ENCODE assay signal across 22 cellular contexts in the genomic region with DNA sequence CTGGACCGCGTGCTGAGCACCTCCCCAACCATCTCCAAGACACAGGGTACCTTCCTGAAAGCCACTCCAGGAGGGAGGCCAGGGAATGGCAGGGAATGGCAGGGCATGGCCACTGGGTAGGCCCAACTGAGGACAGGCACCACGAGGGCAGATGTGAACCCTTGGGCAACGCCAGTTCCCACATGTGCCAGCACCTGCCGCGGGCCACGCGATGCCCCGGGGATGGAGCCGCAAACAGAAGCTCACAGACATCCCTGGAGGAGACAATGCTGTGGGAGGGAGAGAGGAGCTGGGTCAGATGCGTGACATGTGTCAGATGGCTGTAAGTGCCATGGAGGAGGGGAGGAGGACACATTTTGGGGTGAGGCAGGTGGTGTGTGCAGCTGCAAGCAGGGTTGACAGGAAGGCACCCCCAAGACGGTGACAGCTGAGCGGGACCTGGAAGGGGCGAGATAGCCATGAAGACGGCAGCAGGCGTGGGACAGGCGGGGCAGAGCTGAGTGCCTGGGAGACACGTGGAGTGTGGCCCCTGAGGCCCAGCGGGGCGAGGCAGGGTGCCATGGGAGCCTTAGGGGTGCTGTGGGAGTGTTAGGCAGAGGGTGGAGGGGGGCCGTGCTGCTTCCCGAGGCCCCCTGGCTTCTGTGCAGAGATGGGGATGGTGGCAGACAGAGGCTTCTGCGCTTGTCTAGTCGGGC. TPM values are rescaled to one million over a fixed set of nuclear protein-coding genes. Genes with fewer than 3 reads are reported as not detected.
DNase-seq lines count a peak whose midpoint lies in the region; ATAC-seq, FAIRE-seq and TF ChIP-seq lines count a peak whose summit lies in the region.
"Had no signal": no experiment of that assay in that cellular context is flagged by ENCODE, and none has a peak within 500 bp of the region (broad histone marks: within the 10 kb centered on the region; RNA-seq: fewer than 3 reads in every experiment).

No MANE protein-coding gene starts in this region.

- TF ChIP-seq POLR2A in HepG2 (IDR thresholded peaks at IDR 0.05; ENCODE audit: insufficient read depth in 1 of 2, low read depth in 2 of 2, low read length in 2 of 2), result no peak
- TF ChIP-seq POLR2A in GM18505 (IDR thresholded peaks at IDR 0.05; ENCODE audit: borderline replicate concordance, extremely low read depth, insufficient read depth, insufficient read length), result no peak

- no peak for TF ChIP-seq CTCF in activated CD8-positive, alpha-beta T cell treated with anti-CD3 and anti-CD28 coated beads for 36 hours (IDR thresholded peaks at IDR 0.05)
- TF ChIP-seq CTCF in HEK293 (tag by site-specific recombination; IDR thresholded peaks at IDR 0.05), result no peak
- TF ChIP-seq CTCF in HepG2 (CRISPR knock-in tag; IDR thresholded peaks at IDR 0.05), result no peak

- no peak overlapping the region for H3K9ac ChIP-seq in HepG2 (ENCODE audit: insufficient read depth, low read depth, low read length)

- no peak for TF ChIP-seq RAD21 in HepG2 (CRISPR knock-in tag; IDR thresholded peaks at IDR 0.05)

- H3K27ac Mint-ChIP-seq in activated CD8-positive, alpha-beta T cell treated with anti-CD3 and anti-CD28 coated beads, Interleukin-2, amount 10 ng/mL, durations not matched to agents 7 days and 5 days, result peak overlapping the region; percentile 30
- no peak overlapping the region for H3K27ac Mint-ChIP-seq in activated CD8-positive, alpha-beta T cell treated with anti-CD3 and anti-CD28 coated beads for 36 hours
- H3K27ac Mint-ChIP-seq: CD4-positive, CD25-positive, alpha-beta regulatory T cell; T-cell had no signal

- H4K20me1 ChIP-seq in HepG2 (ENCODE audit: insufficient read depth, low read length), result no peaks in the 10 kb centered on the region

- H3K9me3 ChIP-seq in HEK293 (ENCODE audit: control insufficient read depth, insufficient read depth, low read depth, low read length) (no peaks in the 10 kb centered on the region), HepG2 (ENCODE audit: low read length) (no peaks in the 10 kb centered on the region)
- H3K9me3 ChIP-seq: BE2C had no signal

- H3K4me1 ChIP-seq in HEK293 (ENCODE audit: control insufficient read depth, insufficient read depth, low read length) (no peaks in the 10 kb centered on the region), HepG2 (ENCODE audit: insufficient read depth, low read length) (no peaks in the 10 kb centered on the region)
- H3K4me1 ChIP-seq: BE2C had no signal

- no peak overlapping the region for H3K4me3 Mint-ChIP-seq in activated CD8-positive, alpha-beta T cell treated with anti-CD3 and anti-CD28 coated beads, Interleukin-2, amount 10 ng/mL, durations not matched to agents 7 days and 5 days
- no peak overlapping the region for H3K4me3 Mint-ChIP-seq in activated CD8-positive, alpha-beta T cell treated with anti-CD3 and anti-CD28 coated beads for 36 hours
- H3K4me3 Mint-ChIP-seq: CD4-positive, CD25-positive, alpha-beta regulatory T cell; T-cell had no signal

- POLR2A ChIA-PET in activated CD8-positive, alpha-beta T cell treated with anti-CD3 and anti-CD28 coated beads, Interleukin-2, amount 10 ng/mL, durations not matched to agents 7 days and 5 days (lab: Charles Lee), result no interaction called here
- POLR2A ChIA-PET in activated CD8-positive, alpha-beta T cell treated with anti-CD3 and anti-CD28 coated beads for 36 hours (lab: Charles Lee), result interaction anchor here (0.6 to 1.5 kb wide), 2 partner anchors 13 to 86 kb away, joined by 3 read pairs; no protein-coding TSS in a partner anchor
- POLR2A ChIA-PET in HEK293 (lab: Yijun Ruan, JAX) (no interaction called here), HepG2 (lab: Yijun Ruan, JAX) (no interaction called here)

- H3K27me3 ChIP-seq in HepG2 (ENCODE audit: control insufficient read depth in 1 of 2, insufficient read depth in 2 of 2, low read length in 2 of 2), result no peaks in the 10 kb centered on the region
- H3K27me3 ChIP-seq: BE2C had no signal

- no peak overlapping the region for H2AFZ ChIP-seq in HepG2 (ENCODE audit: low read length)
- H2AFZ ChIP-seq: PC-9 had no signal

- 88% methylated on average over 19 of the region's 24 CpGs for WGBS in HepG2 (ENCODE audit: low lambda C conversion rate)

- H3K4me2 ChIP-seq in HepG2 (ENCODE audit: low read depth, low read length), result no peak overlapping the region
- H3K4me2 ChIP-seq: PC-9 had no signal

- no peak for DNase-seq in activated CD8-positive, alpha-beta T cell treated with anti-CD3 and anti-CD28 coated beads, Interleukin-2, amount 10 ng/mL, durations not matched to agents 7 days and 5 days
- no peak for DNase-seq in activated CD8-positive, alpha-beta T cell treated with anti-CD3 and anti-CD28 coated beads for 36 hours
- DNase-seq in HepG2 (ENCODE audit: low spot score), result no peak
- no peak for DNase-seq in OCI-M2 (lab: John Stamatoyannopoulos, UW; ENCODE audit: unreplicated experiment)
- no peak for DNase-seq in NCI-H2107 treated with DMSO at 0.1 percent for 48 hours (lab: John Stamatoyannopoulos, UW; ENCODE audit: unreplicated experiment)
- DNase-seq: 8988T; ACHN; BE2C; CD4-positive, CD25-positive, alpha-beta regulatory T cell; KBM-7; NCI-H1105 treated with DMSO at 0.1 percent for 48 hours; NCI-H226; NCI-H510A; PC-9; RPMI8226; SHP77; T-cell had no signal

- no peaks in the 10 kb centered on the region for H3K79me2 ChIP-seq in HepG2 (ENCODE audit: insufficient read depth, low read length)

- no peak for FAIRE-seq in HepG2 (lab: Jason Lieb, UNC)
- FAIRE-seq: G401.6, GM12878 had no signal

- H3K36me3 ChIP-seq in HEK293 (ENCODE audit: control insufficient read depth in 2 of 2, insufficient read depth in 1 of 2, low read length in 2 of 2), result peaks cover 0 to 48% of the 10 kb centered on the region in 2 experiments; a peak in 2 of 3 replicates
- no peaks in the 10 kb centered on the region for H3K36me3 ChIP-seq in HepG2 (replicated peaks in 1 of 2; ENCODE audit: control insufficient read depth in 1 of 2, insufficient read depth in 2 of 2, low read length in 2 of 2)

- intact Hi-C loops in activated CD8-positive, alpha-beta T cell treated with anti-CD3 and anti-CD28 coated beads for 36 hours (cut with micrococcal nuclease), result no loop called here
- intact Hi-C loops in HepG2 (cut with micrococcal nuclease; ENCODE audit: unreplicated experiment), result no loop called here

- H3K27ac ChIP-seq in HEK293 (ENCODE audit: extremely low read depth, low read depth, low read length), result no peak overlapping the region
- no peak overlapping the region for H3K27ac ChIP-seq in HepG2 (ENCODE audit: extremely low read length, insufficient read depth, low read length)
- H3K27ac ChIP-seq: PC-9 had no signal

- no peaks in the 10 kb centered on the region for H3K27me3 Mint-ChIP-seq in activated CD8-positive, alpha-beta T cell treated with anti-CD3 and anti-CD28 coated beads, Interleukin-2, amount 10 ng/mL, durations not matched to agents 7 days and 5 days (ENCODE audit: low read depth)
- H3K27me3 Mint-ChIP-seq in activated CD8-positive, alpha-beta T cell treated with anti-CD3 and anti-CD28 coated beads for 36 hours, result no peaks in the 10 kb centered on the region
- H3K27me3 Mint-ChIP-seq: CD4-positive, CD25-positive, alpha-beta regulatory T cell; T-cell had no signal

- in situ Hi-C loops in HepG2 (cut with HindIII; ENCODE audit: extremely low pct_ligation_motif_present, low pct_unique_long_range_greater_than_20kb), result no loop called here

- CTCF ChIA-PET in activated CD8-positive, alpha-beta T cell treated with anti-CD3 and anti-CD28 coated beads, Interleukin-2, amount 10 ng/mL, durations not matched to agents 7 days and 5 days (lab: Charles Lee), result interaction anchor here (0.9 kb wide), 1 partner anchor 22 kb away, joined by 3 read pairs; no protein-coding TSS in a partner anchor
- CTCF ChIA-PET in activated CD8-positive, alpha-beta T cell treated with anti-CD3 and anti-CD28 coated beads for 36 hours (lab: Charles Lee), result interaction anchor here (1.5 kb wide), 1 partner anchor 123 kb away, joined by 5 read pairs; no protein-coding TSS in a partner anchor
- CTCF ChIA-PET in HEK293 (lab: Yijun Ruan, JAX), result interaction anchor here (1.2 kb wide), 1 partner anchor 84 kb away, joined by 3 read pairs; no protein-coding TSS in a partner anchor
- CTCF ChIA-PET in HepG2 (lab: Yijun Ruan, JAX; ENCODE audit: low intra/inter-chr PET ratio, low total read pairs), result no interaction called here

- no TSS peak for BruUV-seq in HepG2 (replicated peaks; lab: Mats Ljungman, UMichigan)

- no peak for ATAC-seq in activated CD8-positive, alpha-beta T cell treated with anti-CD3 and anti-CD28 coated beads, Interleukin-2, amount 10 ng/mL, durations not matched to agents 7 days and 5 days
- no peak for ATAC-seq in activated CD8-positive, alpha-beta T cell treated with anti-CD3 and anti-CD28 coated beads for 36 hours
- ATAC-seq in HepG2 (no peak), GM19467 (IDR thresholded peaks at IDR 0.05; ENCODE audit: unreplicated experiment) (no peak), GM18505 (IDR thresholded peaks at IDR 0.05; ENCODE audit: unreplicated experiment) (no peak)
- ATAC-seq: GM12878 had no signal

- H3K9me3 Mint-ChIP-seq in activated CD8-positive, alpha-beta T cell treated with anti-CD3 and anti-CD28 coated beads, Interleukin-2, amount 10 ng/mL, durations not matched to agents 7 days and 5 days (ENCODE audit: insufficient read depth), result no peaks in the 10 kb centered on the region
- H3K9me3 Mint-ChIP-seq in activated CD8-positive, alpha-beta T cell treated with anti-CD3 and anti-CD28 coated beads for 36 hours, result no peaks in the 10 kb centered on the region
- H3K9me3 Mint-ChIP-seq: CD4-positive, CD25-positive, alpha-beta regulatory T cell; T-cell had no signal

- H3K36me3 Mint-ChIP-seq in activated CD8-positive, alpha-beta T cell treated with anti-CD3 and anti-CD28 coated beads, Interleukin-2, amount 10 ng/mL, durations not matched to agents 7 days and 5 days (ENCODE audit: low read depth), result peaks cover 4% of the 10 kb centered on the region
- H3K36me3 Mint-ChIP-seq in activated CD8-positive, alpha-beta T cell treated with anti-CD3 and anti-CD28 coated beads for 36 hours (ENCODE audit: low read depth), result no peaks in the 10 kb centered on the region

- H3K4me3 ChIP-seq in HEK293 (ENCODE audit: low read depth, low read length), result no peak overlapping the region
- H3K4me3 ChIP-seq in HepG2 (replicated peaks in 1 of 3; ENCODE audit: insufficient read depth in 1 of 3, low read depth in 2 of 3, low read length in 3 of 3), result no peak overlapping the region
- H3K4me3 ChIP-seq: GM12878, PC-9 had no signal

- no peak for TF ChIP-seq EP300 in HepG2 (IDR thresholded peaks at IDR 0.05; ENCODE audit: low read depth in 2 of 2, low read length in 2 of 2)
- TF ChIP-seq EP300 in HepG2 (CRISPR knock-in tag; IDR thresholded peaks at IDR 0.05; ENCODE audit: borderline replicate concordance), result no peak

- no peaks in the 10 kb centered on the region for H3K4me1 Mint-ChIP-seq in activated CD8-positive, alpha-beta T cell treated with anti-CD3 and anti-CD28 coated beads, Interleukin-2, amount 10 ng/mL, durations not matched to agents 7 days and 5 days (ENCODE audit: low read depth)
- H3K4me1 Mint-ChIP-seq in activated CD8-positive, alpha-beta T cell treated with anti-CD3 and anti-CD28 coated beads for 36 hours (ENCODE audit: low read depth), result no peaks in the 10 kb centered on the region
- H3K4me1 Mint-ChIP-seq: CD4-positive, CD25-positive, alpha-beta regulatory T cell; T-cell had no signal

RNA-seq across cellular contexts. Expression of gene IQCE, which starts 27.7 kb away (rescaled TPM):
- 10 to 100 TPM; 11.6 to 12.4 TPM for total RNA-seq in activated CD8-positive, alpha-beta T cell treated with anti-CD3 and anti-CD28 coated beads, Interleukin-2, amount 10 ng/mL, durations not matched to agents 7 days and 5 days
- total RNA-seq in activated CD8-positive, alpha-beta T cell treated with anti-CD3 and anti-CD28 coated beads for 36 hours, result 1 to 10 TPM; 4.0 to 4.3 TPM
- total RNA-seq in HepG2 (2016; rRNA removed; fragmentation: Illumina TruSeq; extraction: Trizol), result 2.5 and 3.0 TPM in 2 replicates
- 1.8 and 2.7 TPM in 2 replicates for total RNA-seq in HepG2 (2016; cell fraction: cytosol; rRNA removed; fragmentation: Illumina TruSeq; extraction: Trizol; ENCODE audit: low read depth)
- total RNA-seq in HepG2 (2016; cell fraction: insoluble cytoplasmic fraction; rRNA removed; fragmentation: Illumina TruSeq; extraction: Trizol), result 1.6 and 2.7 TPM in 2 replicates
- 3.0 and 4.1 TPM in 2 replicates for total RNA-seq in HepG2 (2016; cell fraction: membrane; rRNA removed; fragmentation: Illumina TruSeq; extraction: Trizol)
- 2.9 and 4.3 TPM in 2 replicates for total RNA-seq in HepG2 (2016; cell fraction: nucleus; rRNA removed; fragmentation: Illumina TruSeq; extraction: Trizol)
- polyA plus RNA-seq in HepG2 (2011; rRNA removed), result 1.5 and 1.7 TPM in 2 replicates
- polyA plus RNA-seq in HepG2 (2011; cell fraction: cytosol; rRNA removed), result 0.54 and 0.68 TPM in 2 replicates
- polyA plus RNA-seq in HepG2 (2011; cell fraction: nucleus; rRNA removed), result 4.0 and 6.8 TPM in 2 replicates
- polyA plus RNA-seq in HepG2 (2012), result 0.59 and 0.83 TPM in 2 replicates
- polyA plus RNA-seq in HepG2 (2016; cell fraction: cytosol; fragmentation: Illumina TruSeq; extraction: Trizol; ENCODE audit: low read depth), result 2.5 and 2.6 TPM in 2 replicates
- polyA plus RNA-seq in HepG2 (2016; cell fraction: insoluble cytoplasmic fraction; fragmentation: Illumina TruSeq; extraction: Trizol; ENCODE audit: low read depth), result 2.2 and 3.8 TPM in 2 replicates
- 3.3 and 3.7 TPM in 2 replicates for polyA plus RNA-seq in HepG2 (2016; cell fraction: membrane; fragmentation: Illumina TruSeq; extraction: Trizol; ENCODE audit: low read depth)
- 6.7 and 9.8 TPM in 2 replicates for polyA plus RNA-seq in HepG2 (2016; cell fraction: nucleus; fragmentation: Illumina TruSeq; extraction: Trizol; ENCODE audit: insufficient read depth, low read depth)
- polyA minus RNA-seq in HepG2 (2011; rRNA and poly(A)+ RNA removed; ENCODE audit: low replicate concordance), result 0.62 and 22.8 TPM in 2 replicates
- polyA minus RNA-seq in HepG2 (2011; cell fraction: cytosol; rRNA and poly(A)+ RNA removed), result 0.62 and 1.5 TPM in 2 replicates
- 1.5 and 2.2 TPM in 2 replicates for polyA minus RNA-seq in HepG2 (2011; cell fraction: nucleus; rRNA and poly(A)+ RNA removed)

RNA-seq across cellular contexts. Expression of gene BRAT1, which starts 31.1 kb away (rescaled TPM):
- 10 to 100 TPM; 39.4 to 40.7 TPM for total RNA-seq in activated CD8-positive, alpha-beta T cell treated with anti-CD3 and anti-CD28 coated beads, Interleukin-2, amount 10 ng/mL, durations not matched to agents 7 days and 5 days
- total RNA-seq in activated CD8-positive, alpha-beta T cell treated with anti-CD3 and anti-CD28 coated beads for 36 hours, result 10 to 100 TPM; 30.9 to 32.6 TPM
- total RNA-seq in HepG2 (2016; rRNA removed; fragmentation: Illumina TruSeq; extraction: Trizol), result 16.7 and 20.3 TPM in 2 replicates
- 3.4 and 3.6 TPM in 2 replicates for total RNA-seq in HepG2 (2016; cell fraction: cytosol; rRNA removed; fragmentation: Illumina TruSeq; extraction: Trizol; ENCODE audit: low read depth)
- 13.2 and 21.6 TPM in 2 replicates for total RNA-seq in HepG2 (2016; cell fraction: insoluble cytoplasmic fraction; rRNA removed; fragmentation: Illumina TruSeq; extraction: Trizol)
- total RNA-seq in HepG2 (2016; cell fraction: membrane; rRNA removed; fragmentation: Illumina TruSeq; extraction: Trizol), result 6.7 and 7.9 TPM in 2 replicates
- total RNA-seq in HepG2 (2016; cell fraction: nucleus; rRNA removed; fragmentation: Illumina TruSeq; extraction: Trizol), result 18.7 and 21.1 TPM in 2 replicates
- polyA plus RNA-seq in HepG2 (2011; rRNA removed), result 10.2 and 14.6 TPM in 2 replicates
- 5.0 and 10.7 TPM in 2 replicates for polyA plus RNA-seq in HepG2 (2011; cell fraction: cytosol; rRNA removed)
- polyA plus RNA-seq in HepG2 (2011; cell fraction: nucleus; rRNA removed), result 126 and 171 TPM in 2 replicates
- polyA plus RNA-seq in HepG2 (2012), result 10.2 and 14.9 TPM in 2 replicates
- polyA plus RNA-seq in HepG2 (2016; cell fraction: cytosol; fragmentation: Illumina TruSeq; extraction: Trizol; ENCODE audit: low read depth), result 1.2 and 1.3 TPM in 2 replicates
- polyA plus RNA-seq in HepG2 (2016; cell fraction: insoluble cytoplasmic fraction; fragmentation: Illumina TruSeq; extraction: Trizol; ENCODE audit: low read depth), result 10.1 and 12.8 TPM in 2 replicates
- polyA plus RNA-seq in HepG2 (2016; cell fraction: membrane; fragmentation: Illumina TruSeq; extraction: Trizol; ENCODE audit: low read depth), result 3.8 and 4.4 TPM in 2 replicates
- 43.7 and 48.3 TPM in 2 replicates for polyA plus RNA-seq in HepG2 (2016; cell fraction: nucleus; fragmentation: Illumina TruSeq; extraction: Trizol; ENCODE audit: insufficient read depth, low read depth)
- 16.2 and 23.5 TPM in 2 replicates for polyA minus RNA-seq in HepG2 (2011; rRNA and poly(A)+ RNA removed; ENCODE audit: low replicate concordance)
- 7.9 and 8.9 TPM in 2 replicates for polyA minus RNA-seq in HepG2 (2011; cell fraction: cytosol; rRNA and poly(A)+ RNA removed)
- polyA minus RNA-seq in HepG2 (2011; cell fraction: nucleus; rRNA and poly(A)+ RNA removed), result 10.3 and 10.4 TPM in 2 replicates

RNA-seq across cellular contexts. Expression of gene TTYH3, which starts 45.3 kb away (rescaled TPM):
- total RNA-seq in activated CD8-positive, alpha-beta T cell treated with anti-CD3 and anti-CD28 coated beads, Interleukin-2, amount 10 ng/mL, durations not matched to agents 7 days and 5 days, result 10 to 100 TPM; 37.0 to 37.7 TPM
- total RNA-seq in activated CD8-positive, alpha-beta T cell treated with anti-CD3 and anti-CD28 coated beads for 36 hours, result 10 to 100 TPM; 30.3 to 32.3 TPM
- 21.5 and 26.3 TPM in 2 replicates for total RNA-seq in HepG2 (2016; rRNA removed; fragmentation: Illumina TruSeq; extraction: Trizol)
- total RNA-seq in HepG2 (2016; cell fraction: cytosol; rRNA removed; fragmentation: Illumina TruSeq; extraction: Trizol; ENCODE audit: low read depth), result 11.5 and 11.7 TPM in 2 replicates
- 19.4 and 28.8 TPM in 2 replicates for total RNA-seq in HepG2 (2016; cell fraction: insoluble cytoplasmic fraction; rRNA removed; fragmentation: Illumina TruSeq; extraction: Trizol)
- total RNA-seq in HepG2 (2016; cell fraction: membrane; rRNA removed; fragmentation: Illumina TruSeq; extraction: Trizol), result 34.4 and 35.6 TPM in 2 replicates
- 37.1 and 45.0 TPM in 2 replicates for total RNA-seq in HepG2 (2016; cell fraction: nucleus; rRNA removed; fragmentation: Illumina TruSeq; extraction: Trizol)
- polyA plus RNA-seq in HepG2 (2011; rRNA removed), result 50.0 and 80.3 TPM in 2 replicates
- polyA plus RNA-seq in HepG2 (2011; cell fraction: cytosol; rRNA removed), result 48.3 and 72.3 TPM in 2 replicates
- 227 and 315 TPM in 2 replicates for polyA plus RNA-seq in HepG2 (2011; cell fraction: nucleus; rRNA removed)
- 90.1 and 104 TPM in 2 replicates for polyA plus RNA-seq in HepG2 (2012)
- 11.1 and 11.5 TPM in 2 replicates for polyA plus RNA-seq in HepG2 (2016; cell fraction: cytosol; fragmentation: Illumina TruSeq; extraction: Trizol; ENCODE audit: low read depth)
- 52.7 and 63.6 TPM in 2 replicates for polyA plus RNA-seq in HepG2 (2016; cell fraction: insoluble cytoplasmic fraction; fragmentation: Illumina TruSeq; extraction: Trizol; ENCODE audit: low read depth)
- polyA plus RNA-seq in HepG2 (2016; cell fraction: membrane; fragmentation: Illumina TruSeq; extraction: Trizol; ENCODE audit: low read depth), result 49.3 and 52.2 TPM in 2 replicates
- polyA plus RNA-seq in HepG2 (2016; cell fraction: nucleus; fragmentation: Illumina TruSeq; extraction: Trizol; ENCODE audit: insufficient read depth, low read depth), result 138 and 141 TPM in 2 replicates
- polyA minus RNA-seq in HepG2 (2011; rRNA and poly(A)+ RNA removed; ENCODE audit: low replicate concordance), result 4.5 and 192 TPM in 2 replicates
- 91.4 and 94.8 TPM in 2 replicates for polyA minus RNA-seq in HepG2 (2011; cell fraction: cytosol; rRNA and poly(A)+ RNA removed)
- 41.0 and 47.5 TPM in 2 replicates for polyA minus RNA-seq in HepG2 (2011; cell fraction: nucleus; rRNA and poly(A)+ RNA removed)
